1 cellular context compared by ENCODE assay signal in genomic region chr20:829531-829930, GRCh38.
TF ChIP-seq lines count a peak whose summit lies in the region.

No MANE protein-coding gene starts in this region.

TF ChIP-seq in WTC11, 78 proteins besides CTCF, POLR2A, EP300 and RAD21 (continued from another document):
- no peak for TF ChIP-seq E2F4 (CRISPR knock-in tag; IDR thresholded peaks at IDR 0.05; ENCODE audit: borderline replicate concordance, low read depth)
- no peak for TF ChIP-seq ZNF121 (CRISPR knock-in tag; IDR thresholded peaks at IDR 0.05)
- TF ChIP-seq SMAD3 (CRISPR knock-in tag; IDR thresholded peaks at IDR 0.05; ENCODE audit: borderline replicate concordance), result no peak
- TF ChIP-seq, protein P1, sequence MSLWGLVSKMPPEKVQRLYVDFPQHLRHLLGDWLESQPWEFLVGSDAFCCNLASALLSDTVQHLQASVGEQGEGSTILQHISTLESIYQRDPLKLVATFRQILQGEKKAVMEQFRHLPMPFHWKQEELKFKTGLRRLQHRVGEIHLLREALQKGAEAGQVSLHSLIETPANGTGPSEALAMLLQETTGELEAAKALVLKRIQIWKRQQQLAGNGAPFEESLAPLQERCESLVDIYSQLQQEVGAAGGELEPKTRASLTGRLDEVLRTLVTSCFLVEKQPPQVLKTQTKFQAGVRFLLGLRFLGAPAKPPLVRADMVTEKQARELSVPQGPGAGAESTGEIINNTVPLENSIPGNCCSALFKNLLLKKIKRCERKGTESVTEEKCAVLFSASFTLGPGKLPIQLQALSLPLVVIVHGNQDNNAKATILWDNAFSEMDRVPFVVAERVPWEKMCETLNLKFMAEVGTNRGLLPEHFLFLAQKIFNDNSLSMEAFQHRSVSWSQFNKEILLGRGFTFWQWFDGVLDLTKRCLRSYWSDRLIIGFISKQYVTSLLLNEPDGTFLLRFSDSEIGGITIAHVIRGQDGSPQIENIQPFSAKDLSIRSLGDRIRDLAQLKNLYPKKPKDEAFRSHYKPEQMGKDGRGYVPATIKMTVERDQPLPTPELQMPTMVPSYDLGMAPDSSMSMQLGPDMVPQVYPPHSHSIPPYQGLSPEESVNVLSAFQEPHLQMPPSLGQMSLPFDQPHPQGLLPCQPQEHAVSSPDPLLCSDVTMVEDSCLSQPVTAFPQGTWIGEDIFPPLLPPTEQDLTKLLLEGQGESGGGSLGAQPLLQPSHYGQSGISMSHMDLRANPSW (CRISPR knock-in tag; conservative IDR thresholded peaks at IDR 0.05; ENCODE audit: low read depth), result no peak
- TF ChIP-seq TEAD1 (CRISPR knock-in tag; IDR thresholded peaks at IDR 0.05), result no peak
